Comparison of ENCODE assay signal across 11 cellular contexts in genomic region chr22:50733521-50734342, GRCh38. TPM values are rescaled to one million over a fixed set of nuclear protein-coding genes. Genes with fewer than 3 reads are reported as not detected.
DNase-seq lines count a peak whose midpoint lies in the region; TF ChIP-seq lines count a peak whose summit lies in the region.
"Had no signal": no experiment of that assay in that cellular context is flagged by ENCODE, and none has a peak within 500 bp of the region (broad histone marks: within the 10 kb centered on the region; RNA-seq: fewer than 3 reads in every experiment).

No MANE protein-coding gene starts in this region.

- TF ChIP-seq POLR2A in spleen (IDR thresholded peaks at IDR 0.05), result no peak

- H3K4me1 ChIP-seq in spleen, result peaks cover 0 to 37% (median 29%) of the 10 kb centered on the region in 6 donors

- no peaks in the 10 kb centered on the region for H3K9me3 ChIP-seq in spleen

- H3K27me3 ChIP-seq in spleen (replicated peaks in 1 of 7), result peaks cover 0 to 22% (median 0%) of the 10 kb centered on the region in 7 donors

- DNase-seq in LHCN-M2 (ENCODE audit: low read depth), result peak; percentile 67
- DNase-seq in astrocyte of the hippocampus (ENCODE audit: low read depth, low spot score), result peak; percentile 32
- peak; percentile 20 for DNase-seq in iris pigment epithelial cell (ENCODE audit: low read depth)
- DNase-seq in spleen, result peak; percentile 70
- DNase-seq in GF-D8 (lab: John Stamatoyannopoulos, UW), result no peak
- DNase-seq in glomerular visceral epithelial cell (ENCODE audit: extremely low spot score), result no peak
- DNase-seq in NCI-H2029 (lab: John Stamatoyannopoulos, UW), result no peak
- DNase-seq in GOT3 (lab: John Stamatoyannopoulos, UW), result no peak
- DNase-seq: dermis blood vessel endothelial cell, OCI-M1 had no signal

- no peak overlapping the region for H3K4me3 ChIP-seq in spleen
- H3K4me3 ChIP-seq: lung had no signal

- intact Hi-C loops in spleen (cut with DNase I; ENCODE audit: low total_unique reads), result no loop called here

- TF ChIP-seq CTCF in spleen (IDR thresholded peaks at IDR 0.05 in 8 of 11, conservative IDR thresholded peaks at IDR 0.05 in 3 of 11), result no peak

- WGBS in spleen, 5 donors, result 64 to 73% (median 66%) methylated on average over 22 of the region's 22 CpGs

- H3K27ac ChIP-seq in spleen, result no peak overlapping the region

- H3K36me3 ChIP-seq in spleen, result peaks cover 0 to 28% (median 0%) of the 10 kb centered on the region in 6 donors

RNA-seq across cellular contexts. Expression of gene ACR, which starts 4.3 kb away (rescaled TPM):
- total RNA-seq in LHCN-M2 (2014; rRNA removed) (not detected in 2 replicates), spleen (10 to 100 TPM in 1 of 7 donors, 1 to 10 TPM in 5, under 1 TPM in 1; 0.88 to 12.5 (median 2.3) TPM)
- polyA plus RNA-seq in LHCN-M2 (2012), result not detected
- 1 to 10 TPM in 1 of 3 donors, under 1 TPM in 2; 0.21 to 1.2 (median 0.67) TPM for polyA plus RNA-seq in spleen

RNA-seq across cellular contexts. Expression of gene RABL2B, which starts 49.7 kb away (rescaled TPM):
- total RNA-seq in LHCN-M2 (2014; rRNA removed), result 12.3 and 13.5 TPM in 2 replicates
- 19.7 TPM for polyA plus RNA-seq in LHCN-M2 (2012)
- 10 to 100 TPM; 17.1 to 46.9 (median 20.7) TPM for total RNA-seq in spleen
- 10 to 100 TPM; 14.5 to 21.4 (median 14.9) TPM for polyA plus RNA-seq in spleen

Comparison
In these comparisons a context has a peak if more than half of its experiments do, and no peak if none do; other contexts are left out.
1. DNase-seq: peak in LHCN-M2 (single experiment), astrocyte of the hippocampus (single experiment), iris pigment epithelial cell (single experiment) and spleen (single experiment); none in GF-D8 (single experiment), glomerular visceral epithelial cell (single experiment), NCI-H2029 (single experiment) and GOT3 (single experiment).